31 cellular contexts compared by ENCODE assay signal in genomic region chr19:15563931-15564330, GRCh38. TPM values are rescaled to one million over a fixed set of nuclear protein-coding genes. Genes with fewer than 3 reads are reported as not detected.
"Had no signal": no experiment of that assay in that cellular context is flagged by ENCODE, and none has a peak within 500 bp of the region (broad histone marks: within the 10 kb centered on the region; RNA-seq: fewer than 3 reads in every experiment).

No MANE protein-coding gene starts in this region.

- DNase-seq: activated CD4-positive, alpha-beta T cell treated with anti-CD3 and anti-CD28 coated beads for 1 hour; activated CD4-positive, alpha-beta T cell treated with anti-CD3 and anti-CD28 coated beads, Interleukin-2, amount 50 U/mL, for 1 hour; activated CD8-positive, alpha-beta T cell treated with anti-CD3 and anti-CD28 coated beads for 36 hours; activated naive CD4-positive, alpha-beta T cell; activated T-cell treated with anti-CD3 and anti-CD28 coated beads, Interleukin-2, amount 50 U/mL, for 4 hours; cerebellar nuclear complex; effector CD8-positive, alpha-beta T cell; esophagus squamous epithelium; foreskin melanocyte; mesenchymal stem cell; natural killer cell; stimulated activated CD4-positive, alpha-beta T cell treated with anti-CD3 and anti-CD28 coated beads, Interleukin-12 subunit alpha, Interleukin-12 subunit beta, amount 100 ng/mL, for 4 hours; stimulated activated CD4-positive, alpha-beta T cell treated with anti-CD3 and anti-CD28 coated beads, Interleukin-4, amount 100 ng/mL, for 1 hour; stimulated activated naive CD8-positive, alpha-beta T cell treated with anti-CD3 and anti-CD28 coated beads, Interleukin-15, Interleukin-2, amounts not matched to agents 100 U/mL and 50 U/mL, for 24 hours; T-helper 2 cell; trophoblast cell; uterus had no signal

- H3K4me3 Mint-ChIP-seq: activated CD8-positive, alpha-beta T cell treated with anti-CD3 and anti-CD28 coated beads for 36 hours; activated naive CD8-positive, alpha-beta T cell; activated T-cell treated with anti-CD3 and anti-CD28 coated beads, Interleukin-2, amount 50 U/mL, for 4 hours; activated T-helper 17 cell treated with anti-CD3 and anti-CD28 coated beads, Interleukin-2, amount 50 U/mL, for 72 hours; natural killer cell; neural progenitor cell; WTC11 had no signal

- H3K27ac Mint-ChIP-seq: activated CD8-positive, alpha-beta T cell treated with anti-CD3 and anti-CD28 coated beads for 36 hours; activated naive CD8-positive, alpha-beta T cell; activated T-helper 17 cell treated with anti-CD3 and anti-CD28 coated beads, Interleukin-2, amount 50 U/mL, for 72 hours; natural killer cell; neural progenitor cell; WTC11 had no signal

- H3K27ac ChIP-seq: colonic mucosa, epithelial cell of prostate, heart right ventricle, neural progenitor cell, testis, uterus had no signal

- H3K36me3 Mint-ChIP-seq: activated naive CD8-positive, alpha-beta T cell; natural killer cell; neural progenitor cell; WTC11 had no signal

- H3K36me3 ChIP-seq: colonic mucosa, esophagus squamous epithelium, heart right ventricle, neural progenitor cell, uterus had no signal

- H3K9me3 ChIP-seq: colonic mucosa, esophagus squamous epithelium, heart right ventricle, testis, uterus had no signal

- H3K4me3 ChIP-seq: colonic mucosa, esophagus squamous epithelium, heart right ventricle, neural progenitor cell, testis, uterus had no signal

- H3K27me3 ChIP-seq: colonic mucosa, neural progenitor cell, testis, uterus had no signal

- H3K4me1 Mint-ChIP-seq: activated T-helper 17 cell treated with anti-CD3 and anti-CD28 coated beads, Interleukin-2, amount 50 U/mL, for 72 hours; natural killer cell; neural progenitor cell had no signal

- H3K9me3 Mint-ChIP-seq: activated CD8-positive, alpha-beta T cell treated with anti-CD3 and anti-CD28 coated beads for 36 hours; activated T-cell treated with anti-CD3 and anti-CD28 coated beads, Interleukin-2, amount 50 U/mL, for 4 hours; activated T-helper 17 cell treated with anti-CD3 and anti-CD28 coated beads, Interleukin-2, amount 50 U/mL, for 72 hours; natural killer cell had no signal

- ATAC-seq: activated CD8-positive, alpha-beta T cell treated with anti-CD3 and anti-CD28 coated beads for 36 hours; activated T-cell treated with anti-CD3 and anti-CD28 coated beads, Interleukin-2, amount 50 U/mL, for 4 hours; activated T-helper 17 cell treated with anti-CD3 and anti-CD28 coated beads, Interleukin-2, amount 50 U/mL, for 72 hours; natural killer cell; stimulated activated naive CD8-positive, alpha-beta T cell treated with anti-CD3 and anti-CD28 coated beads, Interleukin-15, Interleukin-2, amounts not matched to agents 100 U/mL and 50 U/mL, for 24 hours; WTC11 had no signal

- H3K4me1 ChIP-seq: colonic mucosa, neural progenitor cell, uterus had no signal

RNA-seq across cellular contexts. Expression of gene CYP4F8, which starts 51.1 kb away (rescaled TPM):
- total RNA-seq: activated CD8-positive, alpha-beta T cell treated with anti-CD3 and anti-CD28 coated beads for 36 hours; activated T-cell treated with anti-CD3 and anti-CD28 coated beads, Interleukin-2, amount 50 U/mL, for 4 hours; activated T-helper 17 cell treated with anti-CD3 and anti-CD28 coated beads, Interleukin-2, amount 50 U/mL, for 72 hours; colonic mucosa; dermis microvascular lymphatic vessel endothelial cell; esophagus squamous epithelium; glomerular endothelial cell; heart right ventricle; kidney epithelial cell; natural killer cell; omental fat pad; skeletal muscle tissue; WTC11 had no signal
- polyA plus RNA-seq: adipose tissue, heart right ventricle had no signal

RNA-seq across cellular contexts. Expression of gene CYP4F22, which starts 55.6 kb away (rescaled TPM):
- total RNA-seq: dermis microvascular lymphatic vessel endothelial cell, heart right ventricle, kidney epithelial cell, skeletal muscle tissue, uterus had no signal
- polyA plus RNA-seq: heart right ventricle had no signal
